Comparison of ENCODE assay signal across 17 cellular contexts in genomic region chr4:142366821-142367220, GRCh38.
DNase-seq lines count a peak whose midpoint lies in the region; ATAC-seq lines count a peak whose summit lies in the region.
"Had no signal": no experiment of that assay in that cellular context is flagged by ENCODE, and none has a peak within 500 bp of the region (broad histone marks: within the 10 kb centered on the region; RNA-seq: fewer than 3 reads in every experiment).

No MANE protein-coding gene starts in this region.

- POLR2A ChIA-PET in naive thymus-derived CD8-positive, alpha-beta T cell (lab: Charles Lee): interaction anchor here (0.5 to 1.6 kb wide), 5 partner anchors 8 to 74 kb away, joined by 3 to 6 read pairs (median 4); no protein-coding TSS in a partner anchor

- DNase-seq in activated T-cell treated with anti-CD3 and anti-CD28 coated beads, Interleukin-2, amount 50 U/mL, for 4 hours: no peak
- DNase-seq in activated T-cell treated with anti-CD3 and anti-CD28 coated beads for 4 hours (no peak), KBM-7 (peak; percentile 12), astrocyte of the hippocampus (ENCODE audit: low read depth, low spot score) (peak; percentile 24), NCI-H187 (lab: John Stamatoyannopoulos, UW) (no peak)
- DNase-seq in naive thymus-derived CD8-positive, alpha-beta T cell: no peak
- DNase-seq in effector CD4-positive, alpha-beta T cell: no peak
- DNase-seq: Calu3; effector memory CD4-positive, alpha-beta T cell; GOT3; NCI-H146; nucleus accumbens; PC-3; small intestine had no signal

- peaks cover 81% of the 10 kb centered on the region for H3K4me1 Mint-ChIP-seq in activated T-cell treated with anti-CD3 and anti-CD28 coated beads, Interleukin-2, amount 50 U/mL, for 4 hours (ENCODE audit: low read depth)
- H3K4me1 Mint-ChIP-seq in naive thymus-derived CD8-positive, alpha-beta T cell: peaks cover 48 to 72% (median 62%) of the 10 kb centered on the region in 4 donors

- ATAC-seq in activated T-cell treated with anti-CD3 and anti-CD28 coated beads, Interleukin-2, amount 50 U/mL, for 4 hours: peak; percentile 41 to 44
- ATAC-seq in naive thymus-derived CD8-positive, alpha-beta T cell: peak; percentile 46 to 55
- no peak for ATAC-seq in GM21737 (IDR thresholded peaks at IDR 0.05; ENCODE audit: unreplicated experiment)
- ATAC-seq: activated CD4-positive, CD25-positive, alpha-beta regulatory T cell treated with anti-CD3 and anti-CD28 coated beads, Interleukin-2, amount 50 U/mL, for 24 hours; gastroesophageal sphincter; PC-3 had no signal

- peak overlapping the region in 9 of 10 donors; percentile 43 to 89 (median 78) for H3K27ac Mint-ChIP-seq in naive thymus-derived CD8-positive, alpha-beta T cell

- H3K36me3 Mint-ChIP-seq in activated T-cell treated with anti-CD3 and anti-CD28 coated beads, Interleukin-2, amount 50 U/mL, for 4 hours (ENCODE audit: insufficient read depth): peaks cover 31% of the 10 kb centered on the region
- peaks cover 11 to 28% (median 26%) of the 10 kb centered on the region in 3 donors for H3K36me3 Mint-ChIP-seq in naive thymus-derived CD8-positive, alpha-beta T cell

- in situ Hi-C loops in KBM-7 (cut with MboI; ENCODE audit: low pct_unique_long_range_greater_than_20kb, low sequenced_read_pairs): loop anchor here (25.0 kb wide), 1 partner anchor 345 kb away; no protein-coding TSS in a partner anchor

- H3K4me3 Mint-ChIP-seq in activated T-cell treated with anti-CD3 and anti-CD28 coated beads, Interleukin-2, amount 50 U/mL, for 4 hours: peak overlapping the region; percentile 6
- peak overlapping the region in 9 of 10 donors; percentile 5 to 71 (median 15) for H3K4me3 Mint-ChIP-seq in naive thymus-derived CD8-positive, alpha-beta T cell

- H3K9me3 Mint-ChIP-seq in activated T-cell treated with anti-CD3 and anti-CD28 coated beads, Interleukin-2, amount 50 U/mL, for 4 hours: peaks cover 16% of the 10 kb centered on the region
- H3K9me3 Mint-ChIP-seq in naive thymus-derived CD8-positive, alpha-beta T cell: peaks cover 0 to 16% (median 4%) of the 10 kb centered on the region in 9 donors

- H3K27me3 Mint-ChIP-seq in activated T-cell treated with anti-CD3 and anti-CD28 coated beads, Interleukin-2, amount 50 U/mL, for 4 hours (ENCODE audit: low read depth): no peaks in the 10 kb centered on the region
- no peaks in the 10 kb centered on the region for H3K27me3 Mint-ChIP-seq in naive thymus-derived CD8-positive, alpha-beta T cell

Comparison
In these comparisons a context has a peak if more than half of its experiments do, and no peak if none do; other contexts are left out.
1. DNase-seq: peak in KBM-7 (single experiment) and astrocyte of the hippocampus (single experiment); none in activated T-cell treated with anti-CD3 and anti-CD28 coated beads, Interleukin-2, amount 50 U/mL, for 4 hours (single experiment), activated T-cell treated with anti-CD3 and anti-CD28 coated beads for 4 hours (single experiment), naive thymus-derived CD8-positive, alpha-beta T cell (0 of 10), NCI-H187 (0 of 2) and effector CD4-positive, alpha-beta T cell (single experiment).